In genomic region chr13:46386996-46387851, GRCh38 we compare ENCODE assay signal across 8 cellular contexts. TPM values are rescaled to one million over a fixed set of nuclear protein-coding genes. Genes with fewer than 3 reads are reported as not detected.
DNase-seq lines count a peak whose midpoint lies in the region; TF ChIP-seq lines count a peak whose summit lies in the region.

RUBCNL (minus strand) TSS chr13:46387252; CDS start chr13:46372475, 14,777 bp downstream.

- H3K4me3 ChIP-seq in LNCaP clone FGC (ENCODE audit: low read depth, low read length) (peak within 1 kb of the TSS; percentile 47), foreskin fibroblast (ENCODE audit: low read depth in 1 of 2, low read length in 2 of 2) (peak within 1 kb of the TSS; percentile 44 to 46), neutrophil (ENCODE audit: low read depth in 1 of 2, low read length in 1 of 2) (peak within 1 kb of the TSS; percentile 78 to 81), urinary bladder (ENCODE audit: low read depth, low read length) (peak within 1 kb of the TSS; percentile 42)

- in situ Hi-C loops in GM18951 (cut with MboI; ENCODE audit: low sequenced_read_pairs, unreplicated experiment) = no loop called here

- H3K27ac ChIP-seq in neutrophil (peak within 1 kb of the TSS; percentile 94), urinary bladder (ENCODE audit: low read depth) (no peak within 1 kb of the TSS)

- no peaks in the 10 kb centered on the region for H3K27me3 ChIP-seq in neutrophil

- peak; percentile 40 for TF ChIP-seq POLR2A in GM18951 (IDR thresholded peaks at IDR 0.05; ENCODE audit: extremely low read depth, insufficient read depth, insufficient read length)

- peak; percentile 45 for DNase-seq in AG20443 (ENCODE audit: low spot score)
- DNase-seq in LNCaP clone FGC (ENCODE audit: low read depth) = no peak
- peak; percentile 77 for DNase-seq in activated CD8-positive, alpha-beta memory T cell treated with anti-CD3 and anti-CD28 coated beads, Interleukin-2, amount 50 U/mL, for 48 hours
- DNase-seq in foreskin fibroblast = peak in 1 of 2 donors; percentile 62
- no peak for DNase-seq in NCI-H446 (lab: John Stamatoyannopoulos, UW)

- TF ChIP-seq CTCF in LNCaP clone FGC (IDR thresholded peaks at IDR 0.05; ENCODE audit: control insufficient read depth, extremely low read depth, insufficient read depth) = peak; percentile 20; the same call in 1 of the 2 replicates
- no peak for TF ChIP-seq CTCF in foreskin fibroblast (IDR thresholded peaks at IDR 0.05; ENCODE audit: low read depth, low read length)
- peak; percentile 37 for TF ChIP-seq CTCF in neutrophil (IDR thresholded peaks at IDR 0.05)

- H3K36me3 ChIP-seq in neutrophil (peaks cover 4% of the 10 kb centered on the region), urinary bladder (ENCODE audit: insufficient read depth) (no peaks in the 10 kb centered on the region)

- peaks cover 78 to 85% of the 10 kb centered on the region in 2 experiments for H3K4me1 ChIP-seq in neutrophil (ENCODE audit: control insufficient read depth in 1 of 2, insufficient read depth in 1 of 2, low read depth in 1 of 2, low read length in 1 of 2)
- H3K4me1 ChIP-seq in urinary bladder (ENCODE audit: insufficient read depth) = peaks cover 3% of the 10 kb centered on the region

- no peaks in the 10 kb centered on the region for H3K9me3 ChIP-seq in neutrophil

- 2% methylated on average over 73 of the region's 73 CpGs for WGBS in urinary bladder

RNA-seq across cellular contexts. Expression of gene RUBCNL, which starts in this region (rescaled TPM):
- total RNA-seq in urinary bladder = 9.3 TPM
- 0.63 TPM for polyA plus RNA-seq in urinary bladder

Comparison
In these comparisons a context has a peak if more than half of its experiments do, and no peak if none do; other contexts are left out.
1. DNase-seq: peak in AG20443 (single experiment) and activated CD8-positive, alpha-beta memory T cell treated with anti-CD3 and anti-CD28 coated beads, Interleukin-2, amount 50 U/mL, for 48 hours (single experiment); none in LNCaP clone FGC (single experiment) and NCI-H446 (0 of 2).
2. Peak in every context shown above with its lines, with median percentiles within 50 percentile points of each other: H3K4me3 ChIP-seq.